10 cellular contexts compared by ENCODE assay signal in the genomic region with DNA sequence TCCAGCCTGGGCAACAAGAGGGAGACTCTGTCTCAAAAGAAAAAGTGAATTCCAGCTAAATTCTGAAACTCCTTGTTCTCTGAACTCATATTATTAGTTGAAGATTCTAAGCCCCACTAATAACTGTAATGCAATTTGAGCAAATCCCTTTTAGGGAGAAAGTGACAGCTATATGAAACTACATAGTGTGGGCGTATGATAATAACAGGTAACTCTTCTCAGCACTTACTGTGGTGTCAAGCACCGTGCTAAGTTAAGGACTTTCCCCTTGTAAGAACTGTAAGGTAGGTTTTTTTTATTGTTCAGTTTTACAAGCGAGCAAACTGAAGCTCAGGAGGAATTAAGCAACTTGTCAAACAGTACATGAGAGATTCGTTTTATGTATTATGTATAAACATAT. TPM values are rescaled to one million over a fixed set of nuclear protein-coding genes. Genes with fewer than 3 reads are reported as not detected.
DNase-seq lines count a peak whose midpoint lies in the region; ATAC-seq and TF ChIP-seq lines count a peak whose summit lies in the region.
"Had no signal": no experiment of that assay in that cellular context is flagged by ENCODE, and none has a peak within 500 bp of the region (broad histone marks: within the 10 kb centered on the region; RNA-seq: fewer than 3 reads in every experiment).

No MANE protein-coding gene starts in this region.

- H3K36me3 Mint-ChIP-seq in activated naive CD4-positive, alpha-beta T cell treated with anti-CD3 and anti-CD28 coated beads, Interleukin-2, amount 50 U/mL, for 24 hours = peaks cover 5% of the 10 kb centered on the region
- H3K36me3 Mint-ChIP-seq in T-cell = peaks cover 15% of the 10 kb centered on the region

- TF ChIP-seq CTCF in transverse colon (IDR thresholded peaks at IDR 0.05) (no peak), dorsolateral prefrontal cortex (IDR thresholded peaks at IDR 0.05 in 54 of 56, conservative IDR thresholded peaks at IDR 0.05 in 2 of 56; ENCODE audit: low read depth in 1 of 56, partially characterized antibody in 56 of 56) (no peak)

- in situ Hi-C loops in transverse colon (cut with MboI; ENCODE audit: low pct_ligation_motif_present in 1 of 4, low pct_unique_long_range_greater_than_20kb in 1 of 4, low sequenced_read_pairs in 3 of 4) = no loop called here

- H3K4me1 Mint-ChIP-seq in activated naive CD4-positive, alpha-beta T cell treated with anti-CD3 and anti-CD28 coated beads, Interleukin-2, amount 50 U/mL, for 24 hours = peaks cover 78% of the 10 kb centered on the region
- peaks cover 77 to 89% (median 81%) of the 10 kb centered on the region in 3 donors for H3K4me1 Mint-ChIP-seq in T-cell

- CTCF ChIA-PET in T-cell (lab: Charles Lee) = interaction anchor here in 1 of 2 donors (0.5 to 0.6 kb wide), 5 partner anchors 11 to 559 kb away, joined by 3 to 4 read pairs (median 3); no protein-coding TSS in a partner anchor

- TF ChIP-seq EP300 in transverse colon (IDR thresholded peaks at IDR 0.05; ENCODE audit: low read depth) = no peak

- no peaks in the 10 kb centered on the region for H3K9me3 Mint-ChIP-seq in activated naive CD4-positive, alpha-beta T cell treated with anti-CD3 and anti-CD28 coated beads, Interleukin-2, amount 50 U/mL, for 24 hours
- no peaks in the 10 kb centered on the region for H3K9me3 Mint-ChIP-seq in T-cell

- no peaks in the 10 kb centered on the region for H3K27me3 ChIP-seq in transverse colon
- no peaks in the 10 kb centered on the region for H3K27me3 ChIP-seq in dorsolateral prefrontal cortex

- no peaks in the 10 kb centered on the region for H3K9me3 ChIP-seq in transverse colon

- WGBS in transverse colon (ENCODE audit: low coverage in 1 of 2), 2 donors = 20 to 30% methylated on average over 3 to 4 of the region's 4 CpGs

- DNase-seq in activated naive CD4-positive, alpha-beta T cell (lab: John Stamatoyannopoulos, UW) = no peak
- DNase-seq in T-cell = no peak
- no peak for DNase-seq in transverse colon
- DNase-seq in epidermal melanocyte (ENCODE audit: insufficient read length, low spot score) = no peak
- no peak for DNase-seq in dorsolateral prefrontal cortex

- no peaks in the 10 kb centered on the region for H3K27me3 Mint-ChIP-seq in activated naive CD4-positive, alpha-beta T cell treated with anti-CD3 and anti-CD28 coated beads, Interleukin-2, amount 50 U/mL, for 24 hours
- H3K27me3 Mint-ChIP-seq in T-cell = no peaks in the 10 kb centered on the region
- H3K27me3 Mint-ChIP-seq: progenitor cell of endocrine pancreas had no signal

- intact Hi-C loops in transverse colon (cut with DNase I; ENCODE audit: low total_unique reads) = no loop called here
- intact Hi-C loops in dorsolateral prefrontal cortex (cut with DNase I) = no loop called here

- no peak for TF ChIP-seq POLR2A in transverse colon (IDR thresholded peaks at IDR 0.05)

- no peaks in the 10 kb centered on the region for H3K36me3 ChIP-seq in transverse colon

- no peak overlapping the region for H3K27ac Mint-ChIP-seq in activated naive CD4-positive, alpha-beta T cell treated with anti-CD3 and anti-CD28 coated beads, Interleukin-2, amount 50 U/mL, for 24 hours
- peak overlapping the region; percentile 87 to 90 for H3K27ac Mint-ChIP-seq in T-cell
- H3K27ac Mint-ChIP-seq: progenitor cell of endocrine pancreas had no signal

- peak overlapping the region; percentile 51 to 70 (median 68) for H3K27ac ChIP-seq in transverse colon
- H3K27ac ChIP-seq in dorsolateral prefrontal cortex = no peak overlapping the region
- H3K27ac ChIP-seq: epithelial cell of prostate had no signal

- H3K4me3 ChIP-seq in transverse colon = no peak overlapping the region
- no peak overlapping the region for H3K4me3 ChIP-seq in dorsolateral prefrontal cortex

- peaks cover 6 to 58% (median 33%) of the 10 kb centered on the region in 4 donors for H3K4me1 ChIP-seq in transverse colon

- ATAC-seq in HG02759 (IDR thresholded peaks at IDR 0.05; ENCODE audit: unreplicated experiment) (peak; percentile 52), T-cell (replicated peaks in 1 of 4) (peak; percentile 36 to 81 (median 47)), SK-N-SH treated with all-trans-retinoic acid at 6 μM for 48 hours (no peak)

- POLR2A ChIA-PET in T-cell (lab: Charles Lee) = interaction anchor here (0.6 to 0.7 kb wide), 3 partner anchors 8 to 471 kb away, joined by 3 to 5 read pairs (median 4); no protein-coding TSS in a partner anchor

- H3K4me3 Mint-ChIP-seq in activated naive CD4-positive, alpha-beta T cell treated with anti-CD3 and anti-CD28 coated beads, Interleukin-2, amount 50 U/mL, for 24 hours = peak overlapping the region; percentile 37
- H3K4me3 Mint-ChIP-seq in T-cell = peak overlapping the region; percentile 15 to 43 (median 28)

TF ChIP-seq in SK-N-SH treated with all-trans-retinoic acid at 6 μM for 48 hours, 23 proteins besides CTCF, POLR2A, EP300 and RAD21 (continues in another document):
- TF ChIP-seq ZNF565 (CRISPR knock-in tag; conservative IDR thresholded peaks at IDR 0.05; ENCODE audit: low read depth) = no peak
- TF ChIP-seq ARNTL (CRISPR knock-in tag; IDR thresholded peaks at IDR 0.05; ENCODE audit: borderline replicate concordance, low read depth) = no peak
- TF ChIP-seq ZNF70 (CRISPR knock-in tag; IDR thresholded peaks at IDR 0.05) = no peak
- TF ChIP-seq, protein P1, sequence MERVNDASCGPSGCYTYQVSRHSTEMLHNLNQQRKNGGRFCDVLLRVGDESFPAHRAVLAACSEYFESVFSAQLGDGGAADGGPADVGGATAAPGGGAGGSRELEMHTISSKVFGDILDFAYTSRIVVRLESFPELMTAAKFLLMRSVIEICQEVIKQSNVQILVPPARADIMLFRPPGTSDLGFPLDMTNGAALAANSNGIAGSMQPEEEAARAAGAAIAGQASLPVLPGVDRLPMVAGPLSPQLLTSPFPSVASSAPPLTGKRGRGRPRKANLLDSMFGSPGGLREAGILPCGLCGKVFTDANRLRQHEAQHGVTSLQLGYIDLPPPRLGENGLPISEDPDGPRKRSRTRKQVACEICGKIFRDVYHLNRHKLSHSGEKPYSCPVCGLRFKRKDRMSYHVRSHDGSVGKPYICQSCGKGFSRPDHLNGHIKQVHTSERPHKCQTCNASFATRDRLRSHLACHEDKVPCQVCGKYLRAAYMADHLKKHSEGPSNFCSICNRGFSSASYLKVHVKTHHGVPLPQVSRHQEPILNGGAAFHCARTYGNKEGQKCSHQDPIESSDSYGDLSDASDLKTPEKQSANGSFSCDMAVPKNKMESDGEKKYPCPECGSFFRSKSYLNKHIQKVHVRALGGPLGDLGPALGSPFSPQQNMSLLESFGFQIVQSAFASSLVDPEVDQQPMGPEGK (CRISPR knock-in tag; IDR thresholded peaks at IDR 0.05; ENCODE audit: borderline replicate concordance) = no peak
- TF ChIP-seq ZNF8 (CRISPR knock-in tag; IDR thresholded peaks at IDR 0.05) = no peak
- TF ChIP-seq, protein P2, sequence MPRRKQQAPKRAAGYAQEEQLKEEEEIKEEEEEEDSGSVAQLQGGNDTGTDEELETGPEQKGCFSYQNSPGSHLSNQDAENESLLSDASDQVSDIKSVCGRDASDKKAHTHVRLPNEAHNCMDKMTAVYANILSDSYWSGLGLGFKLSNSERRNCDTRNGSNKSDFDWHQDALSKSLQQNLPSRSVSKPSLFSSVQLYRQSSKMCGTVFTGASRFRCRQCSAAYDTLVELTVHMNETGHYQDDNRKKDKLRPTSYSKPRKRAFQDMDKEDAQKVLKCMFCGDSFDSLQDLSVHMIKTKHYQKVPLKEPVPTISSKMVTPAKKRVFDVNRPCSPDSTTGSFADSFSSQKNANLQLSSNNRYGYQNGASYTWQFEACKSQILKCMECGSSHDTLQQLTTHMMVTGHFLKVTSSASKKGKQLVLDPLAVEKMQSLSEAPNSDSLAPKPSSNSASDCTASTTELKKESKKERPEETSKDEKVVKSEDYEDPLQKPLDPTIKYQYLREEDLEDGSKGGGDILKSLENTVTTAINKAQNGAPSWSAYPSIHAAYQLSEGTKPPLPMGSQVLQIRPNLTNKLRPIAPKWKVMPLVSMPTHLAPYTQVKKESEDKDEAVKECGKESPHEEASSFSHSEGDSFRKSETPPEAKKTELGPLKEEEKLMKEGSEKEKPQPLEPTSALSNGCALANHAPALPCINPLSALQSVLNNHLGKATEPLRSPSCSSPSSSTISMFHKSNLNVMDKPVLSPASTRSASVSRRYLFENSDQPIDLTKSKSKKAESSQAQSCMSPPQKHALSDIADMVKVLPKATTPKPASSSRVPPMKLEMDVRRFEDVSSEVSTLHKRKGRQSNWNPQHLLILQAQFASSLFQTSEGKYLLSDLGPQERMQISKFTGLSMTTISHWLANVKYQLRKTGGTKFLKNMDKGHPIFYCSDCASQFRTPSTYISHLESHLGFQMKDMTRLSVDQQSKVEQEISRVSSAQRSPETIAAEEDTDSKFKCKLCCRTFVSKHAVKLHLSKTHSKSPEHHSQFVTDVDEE (CRISPR knock-in tag; IDR thresholded peaks at IDR 0.05) = no peak
- no peak for TF ChIP-seq OSR1 (CRISPR knock-in tag; IDR thresholded peaks at IDR 0.05)
- TF ChIP-seq, protein P3, sequence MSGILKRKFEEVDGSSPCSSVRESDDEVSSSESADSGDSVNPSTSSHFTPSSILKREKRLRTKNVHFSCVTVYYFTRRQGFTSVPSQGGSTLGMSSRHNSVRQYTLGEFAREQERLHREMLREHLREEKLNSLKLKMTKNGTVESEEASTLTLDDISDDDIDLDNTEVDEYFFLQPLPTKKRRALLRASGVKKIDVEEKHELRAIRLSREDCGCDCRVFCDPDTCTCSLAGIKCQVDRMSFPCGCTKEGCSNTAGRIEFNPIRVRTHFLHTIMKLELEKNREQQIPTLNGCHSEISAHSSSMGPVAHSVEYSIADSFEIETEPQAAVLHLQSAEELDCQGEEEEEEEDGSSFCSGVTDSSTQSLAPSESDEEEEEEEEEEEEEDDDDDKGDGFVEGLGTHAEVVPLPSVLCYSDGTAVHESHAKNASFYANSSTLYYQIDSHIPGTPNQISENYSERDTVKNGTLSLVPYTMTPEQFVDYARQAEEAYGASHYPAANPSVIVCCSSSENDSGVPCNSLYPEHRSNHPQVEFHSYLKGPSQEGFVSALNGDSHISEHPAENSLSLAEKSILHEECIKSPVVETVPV (CRISPR knock-in tag; IDR thresholded peaks at IDR 0.05) = no peak

RNA-seq across cellular contexts. Expression of a gene that starts 5.4 kb away (rescaled TPM):
- total RNA-seq in T-cell (10 to 100 TPM; 63.8 to 87.0 (median 76.8) TPM), transverse colon (100 to 1,000 TPM in 3 of 4 donors, 10 to 100 TPM in 1; 96.1 to 189 (median 115) TPM), dorsolateral prefrontal cortex (10 to 100 TPM; 21.4 to 70.9 (median 41.3) TPM)

RNA-seq across cellular contexts. Expression of a gene that starts 8.4 kb away (rescaled TPM):
- total RNA-seq in T-cell (100 to 1,000 TPM in 4 of 5 donors, 10 to 100 TPM in 1; 96.7 to 132 (median 108) TPM), transverse colon (10 to 100 TPM; 25.3 to 64.0 (median 44.0) TPM), dorsolateral prefrontal cortex (100 to 1,000 TPM in 4 of 120 experiments, 10 to 100 TPM in 116; 54.2 to 101 (median 79.0) TPM)

RNA-seq across cellular contexts. Expression of a gene that starts 43.7 kb away (rescaled TPM):
- total RNA-seq in T-cell (10 to 100 TPM; 13.6 to 31.0 (median 28.5) TPM), transverse colon (10 to 100 TPM in 2 of 4 donors, 1 to 10 TPM in 1, not detected in 1; 9.3 to 11.0 (median 10.1) TPM), dorsolateral prefrontal cortex (100 to 1,000 TPM in 71 of 120 experiments, 10 to 100 TPM in 49; 66.2 to 164 (median 106) TPM)

Comparison
In these comparisons a context has a peak if more than half of its experiments do, and no peak if none do; other contexts are left out.
1. H3K27ac ChIP-seq: peak in transverse colon (4 of 4); none in dorsolateral prefrontal cortex (0 of 59).